Comparison of ENCODE assay signal across 28 cellular contexts in the genomic region with DNA sequence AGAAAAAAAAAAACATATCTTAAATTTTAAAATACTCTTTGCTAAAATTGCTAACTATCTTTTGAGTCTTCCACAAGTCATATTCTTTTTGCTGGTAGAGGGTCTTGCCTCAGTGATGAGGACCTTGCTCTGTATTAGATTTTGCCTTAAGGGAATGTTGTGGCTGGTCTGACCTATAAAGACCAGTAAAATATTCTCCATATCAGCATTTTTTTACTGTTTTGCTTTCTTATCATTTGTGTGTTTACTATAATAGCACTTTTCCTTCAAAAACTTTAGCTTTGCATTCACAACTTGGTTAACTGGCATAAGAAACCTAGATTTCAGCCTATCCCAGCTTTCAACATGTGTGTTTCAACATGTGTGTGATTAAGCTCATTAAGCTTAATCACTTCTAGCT.
"Had no signal": no experiment of that assay in that cellular context is flagged by ENCODE, and none has a peak within 500 bp of the region (broad histone marks: within the 10 kb centered on the region; RNA-seq: fewer than 3 reads in every experiment).

No MANE protein-coding gene starts in this region.

- H3K79me2 ChIP-seq: hepatocyte had no signal

- H3K4me3 ChIP-seq: colonic mucosa, coronary artery, dorsolateral prefrontal cortex, esophagus muscularis mucosa, esophagus squamous epithelium, gastrocnemius medialis, heart left ventricle, heart right ventricle, hepatocyte had no signal

- H2AFZ ChIP-seq: hepatocyte had no signal

- H3K9me3 ChIP-seq: colonic mucosa, esophagus muscularis mucosa, esophagus squamous epithelium, gastrocnemius medialis had no signal

- H3K4me2 ChIP-seq: hepatocyte had no signal

- FAIRE-seq: colon, endometrium, endothelial cell of umbilical vein, frontal cortex had no signal

- H3K36me3 ChIP-seq: colonic mucosa, esophagus muscularis mucosa, esophagus squamous epithelium, gastrocnemius medialis, heart left ventricle, heart right ventricle had no signal

- ATAC-seq: effector memory CD8-positive, alpha-beta T cell; esophagus mucosa; foreskin keratinocyte; gastrocnemius medialis; heart left ventricle; heart right ventricle had no signal

- H3K4me1 ChIP-seq: colonic mucosa, esophagus muscularis mucosa, esophagus squamous epithelium, foreskin keratinocyte, gastrocnemius medialis, heart left ventricle, heart right ventricle had no signal

- H3K27me3 ChIP-seq: colonic mucosa, dorsolateral prefrontal cortex, esophagus muscularis mucosa, esophagus squamous epithelium, foreskin keratinocyte, gastrocnemius medialis, heart left ventricle, heart right ventricle, hepatocyte had no signal

- H3K27ac ChIP-seq: colonic mucosa, coronary artery, dorsolateral prefrontal cortex, epithelial cell of prostate, esophagus muscularis mucosa, esophagus squamous epithelium, foreskin keratinocyte, gastrocnemius medialis, heart left ventricle, heart right ventricle, hepatocyte had no signal

- DNase-seq: colonic mucosa; cortex of kidney; dermis blood vessel endothelial cell; dorsolateral prefrontal cortex; effector CD4-positive, alpha-beta T cell; effector CD8-positive, alpha-beta T cell; effector memory CD4-positive, alpha-beta T cell; effector memory CD8-positive, alpha-beta T cell; endodermal cell; erythroblast; esophagus squamous epithelium; foreskin fibroblast; foreskin keratinocyte; foreskin melanocyte; gastrocnemius medialis; glutamatergic neuron; head of caudate nucleus; heart left ventricle; heart right ventricle had no signal
